In the genomic region with DNA sequence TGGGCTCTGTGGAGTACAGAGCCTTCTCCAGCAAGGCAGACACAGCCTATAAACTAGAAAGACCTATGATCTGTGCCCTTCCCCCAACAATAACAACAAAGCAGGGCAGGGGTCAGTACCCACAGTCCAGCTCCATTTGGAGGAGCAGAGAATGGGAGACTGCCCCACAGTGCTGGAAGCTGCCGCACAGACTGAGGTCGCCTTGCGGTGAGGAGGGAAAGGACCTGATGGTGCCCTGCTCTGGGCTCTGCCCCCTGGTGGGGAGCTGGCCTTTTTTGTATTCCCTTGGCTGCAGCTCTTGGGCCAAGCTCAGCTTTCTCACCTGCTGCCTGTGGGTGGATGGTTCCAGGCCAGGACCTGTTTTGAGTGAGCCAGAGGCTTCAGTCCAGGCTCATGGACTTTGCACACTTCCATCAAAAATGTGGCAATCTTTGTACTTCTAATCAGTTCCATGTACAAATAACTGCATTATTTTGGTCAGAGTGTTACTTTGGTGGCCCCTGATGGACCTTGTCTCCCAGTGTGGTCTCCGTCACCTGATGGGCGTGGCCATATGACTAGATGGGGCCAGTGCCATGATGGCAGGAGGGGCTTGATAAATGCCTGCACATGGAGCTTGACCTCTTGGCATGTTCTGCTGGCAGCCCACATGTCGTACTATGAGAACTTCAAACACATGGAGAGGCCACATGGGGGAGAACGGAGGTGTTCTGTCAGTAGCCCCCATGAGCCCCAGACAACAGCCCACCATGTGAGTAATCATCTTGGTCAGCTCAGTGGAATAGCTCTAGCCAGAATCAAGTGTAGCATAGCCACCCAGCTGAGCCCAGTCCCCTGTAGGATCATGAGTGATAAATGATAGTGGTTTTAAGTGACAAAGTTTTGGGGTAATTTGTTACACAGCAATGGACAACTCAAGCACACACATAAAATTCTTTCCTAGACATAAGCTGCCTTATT, we compare ENCODE assay signal across 9 cellular contexts. TPM values are rescaled to one million over a fixed set of nuclear protein-coding genes. Genes with fewer than 3 reads are reported as not detected.
A peak's percentile ranks its signal among the peaks of the same experiment; 100 is the strongest.
DNase-seq lines count a peak whose midpoint lies in the region; ATAC-seq lines count a peak whose summit lies in the region.
"Had no signal": no experiment of that assay in that cellular context is flagged by ENCODE, and none has a peak within 500 bp of the region (broad histone marks: within the 10 kb centered on the region; RNA-seq: fewer than 3 reads in every experiment).

No MANE protein-coding gene starts in this region.

- DNase-seq in Daoy (ENCODE audit: low read depth) (peak; percentile 46), SK-N-DZ (ENCODE audit: low spot score) (peak; percentile 45), left ventricle myocardium superior (peak; percentile 79), DMS114 treated with DMSO at 0.1 percent for 48 hours (lab: John Stamatoyannopoulos, UW; ENCODE audit: unreplicated experiment) (no peak)
- DNase-seq in activated naive CD4-positive, alpha-beta T cell treated with anti-CD3 and anti-CD28 coated beads, Interleukin-2, amount 50 U/mL, for 16 hours = peak; percentile 66
- DNase-seq in stimulated activated CD4-positive, alpha-beta T cell treated with anti-CD3 and anti-CD28 coated beads, Interleukin-15, amount 100 ng/mL, for 48 hours (ENCODE audit: low read depth in 2 of 2) = peak; percentile 16 to 51

- intact Hi-C loops in left ventricle myocardium superior (cut with micrococcal nuclease) = no loop called here

- ATAC-seq in HG02840 (IDR thresholded peaks at IDR 0.05; ENCODE audit: low FRiP score, unreplicated experiment) (peak; percentile 58), left ventricle myocardium superior (peak; percentile 79), HG02970 (IDR thresholded peaks at IDR 0.05; ENCODE audit: low FRiP score, unreplicated experiment) (no peak)

RNA-seq across cellular contexts. Expression of a gene that starts 24.2 kb away (rescaled TPM):
- total RNA-seq in Daoy (2014; rRNA removed; shearing (Covaris generic)) = 33.8 and 42.5 TPM in 2 replicates
- polyA plus RNA-seq in SK-N-DZ (2014; cell fraction: cytosol; rRNA removed) = 23.1 and 46.3 TPM in 2 replicates
- 50.2 and 66.7 TPM in 2 replicates for polyA plus RNA-seq in SK-N-DZ (2014; cell fraction: nucleus; rRNA removed)
- 5.9 TPM for total RNA-seq in left ventricle myocardium superior

RNA-seq across cellular contexts. Expression of a gene that starts 40.0 kb away (rescaled TPM):
- 6.0 and 11.7 TPM in 2 replicates for total RNA-seq in Daoy (2014; rRNA removed; shearing (Covaris generic))
- polyA plus RNA-seq in SK-N-DZ (2014; cell fraction: cytosol; rRNA removed) = 12.4 and 25.4 TPM in 2 replicates
- 16.0 and 39.5 TPM in 2 replicates for polyA plus RNA-seq in SK-N-DZ (2014; cell fraction: nucleus; rRNA removed)
- 10.7 TPM for total RNA-seq in left ventricle myocardium superior

RNA-seq across cellular contexts. Expression of a gene that starts 48.7 kb away (rescaled TPM):
- total RNA-seq in Daoy (2014; rRNA removed; shearing (Covaris generic)) = 0.24 and 0.69 TPM in 2 replicates
- 17.9 and 18.6 TPM in 2 replicates for polyA plus RNA-seq in SK-N-DZ (2014; cell fraction: cytosol; rRNA removed)
- polyA plus RNA-seq in SK-N-DZ (2014; cell fraction: nucleus; rRNA removed) = 7.8 and 11.7 TPM in 2 replicates
- 34.8 TPM for total RNA-seq in left ventricle myocardium superior
- total RNA-seq: activated CD8-positive, alpha-beta memory T cell treated with anti-CD3 and anti-CD28 coated beads for 36 hours had no signal

Comparison
In these comparisons a context has a peak if more than half of its experiments do, and no peak if none do; other contexts are left out.
1. RNA of a gene that starts 48.7 kb away (total RNA-seq): 34.8 TPM in left ventricle myocardium superior (single experiment); 0.24 to 0.69 TPM in Daoy; every median in the first group is over 10 times any median in the second.